Comparison of ENCODE assay signal across 21 cellular contexts in genomic region chr19:45123440-45123850, GRCh38. TPM values are rescaled to one million over a fixed set of nuclear protein-coding genes. Genes with fewer than 3 reads are reported as not detected.
DNase-seq lines count a peak whose midpoint lies in the region; ATAC-seq, FAIRE-seq and TF ChIP-seq lines count a peak whose summit lies in the region.
"Had no signal": no experiment of that assay in that cellular context is flagged by ENCODE, and none has a peak within 500 bp of the region (broad histone marks: within the 10 kb centered on the region; RNA-seq: fewer than 3 reads in every experiment).

No MANE protein-coding gene starts in this region.

- dilution Hi-C loops in keratinocyte (cut with MboI; ENCODE audit: extremely low pct_ligation_motif_present, low sequenced_read_pairs), result no loop called here

- ATAC-seq in GM19328 (IDR thresholded peaks at IDR 0.05; ENCODE audit: unreplicated experiment), result no peak
- ATAC-seq in SK-N-SH treated with all-trans-retinoic acid at 6 μM for 48 hours, result no peak
- no peak for ATAC-seq in GM18505 (IDR thresholded peaks at IDR 0.05; ENCODE audit: unreplicated experiment)
- ATAC-seq: left lobe of liver had no signal

- 0 out of 2 replicates have a peak overlapping the region, but pooled peaks have one; percentile 40 for H3K9ac ChIP-seq in BLaER1
- no peak overlapping the region for H3K9ac ChIP-seq in keratinocyte (ENCODE audit: control insufficient read depth, extremely low read depth, insufficient read depth, low read length)

- H3K4me1 ChIP-seq in BLaER1 (peaks cover 85% of the 10 kb centered on the region), keratinocyte (ENCODE audit: control insufficient read depth, extremely low read depth, insufficient read depth, low read length) (peaks cover 18% of the 10 kb centered on the region)

- peak overlapping the region; percentile 93 for H3K4me2 ChIP-seq in BLaER1
- H3K4me2 ChIP-seq in keratinocyte (ENCODE audit: control insufficient read depth, extremely low read depth, insufficient read depth, low read depth, low read length), result no peak overlapping the region

- H3K79me2 ChIP-seq in keratinocyte (ENCODE audit: control insufficient read depth, insufficient read depth, low read length), result peaks cover 51% of the 10 kb centered on the region

- TF ChIP-seq CTCF in VCaP (conservative IDR thresholded peaks at IDR 0.05), result no peak
- TF ChIP-seq CTCF in keratinocyte (optimal IDR thresholded peaks at IDR 0.05 in 1 of 3, IDR thresholded peaks at IDR 0.05 in 1 of 3, conservative IDR thresholded peaks at IDR 0.05 in 1 of 3; ENCODE audit: extremely low read depth in 1 of 3, insufficient read depth in 2 of 3, low read length in 3 of 3), result no peak

- H3K36me3 ChIP-seq in BLaER1 (peaks cover 27% of the 10 kb centered on the region), keratinocyte (ENCODE audit: control insufficient read depth in 2 of 2, extremely low read depth in 1 of 2, insufficient read depth in 2 of 2, low read length in 2 of 2) (peaks cover 2% of the 10 kb centered on the region in 2 experiments)

- H3K9me1 ChIP-seq in keratinocyte (ENCODE audit: control insufficient read depth, extremely low read depth, insufficient read depth, low read length), result peaks cover 4% of the 10 kb centered on the region

- H3K27me3 ChIP-seq in BLaER1 (no peaks in the 10 kb centered on the region), keratinocyte (ENCODE audit: control insufficient read depth, extremely low read depth, insufficient read depth, low read length) (no peaks in the 10 kb centered on the region)
- H3K27me3 ChIP-seq: sigmoid colon had no signal

- FAIRE-seq in keratinocyte (lab: Jason Lieb, UNC), result peak; percentile 67

- peak; percentile 52 for DNase-seq in HT-29 (ENCODE audit: low spot score)
- no peak for DNase-seq in keratinocyte (ENCODE audit: low read depth, low spot score)
- no peak for DNase-seq in NCI-H526 treated with DMSO at 0.1 percent for 48 hours (lab: John Stamatoyannopoulos, UW)
- DNase-seq: activated CD4-positive, alpha-beta T cell treated with anti-CD3 and anti-CD28 coated beads, Interleukin-2, amount 10 ng/mL, durations not matched to agents 7 days and 5 days; activated naive CD4-positive, alpha-beta T cell treated with anti-CD3 and anti-CD28 coated beads, Interleukin-2, amount 50 U/mL, for 16 hours; H9; hypothalamus; MM.1S; NCI-H2029 treated with DMSO at 0.1 percent for 48 hours; NK-92 treated with Interleukin-12 subunit alpha and Interleukin-12 subunit beta, amount 100 ng/mL, for 24 hours; occipital lobe; Right ventricle myocardium superior; sigmoid colon; T1000 had no signal

- H4K20me1 ChIP-seq in BLaER1, result peaks cover 91% of the 10 kb centered on the region
- peaks cover 21% of the 10 kb centered on the region for H4K20me1 ChIP-seq in keratinocyte (ENCODE audit: control insufficient read depth, extremely low read depth, insufficient read depth, low read length)

- no peak overlapping the region for H2AFZ ChIP-seq in keratinocyte (ENCODE audit: control insufficient read depth, low read length)

- H3K27ac ChIP-seq in BLaER1, result peak overlapping the region; percentile 59
- peak overlapping the region; percentile 68 for H3K27ac ChIP-seq in VCaP
- no peak overlapping the region for H3K27ac ChIP-seq in keratinocyte (ENCODE audit: control insufficient read depth, insufficient read depth, low read length)
- H3K27ac ChIP-seq: sigmoid colon had no signal

- H3K9me3 ChIP-seq in BLaER1 (no peaks in the 10 kb centered on the region), keratinocyte (ENCODE audit: control insufficient read depth, low read depth, low read length) (no peaks in the 10 kb centered on the region)
- H3K9me3 ChIP-seq: sigmoid colon had no signal

- no peak overlapping the region for H3K4me3 ChIP-seq in BLaER1
- H3K4me3 ChIP-seq in keratinocyte (ENCODE audit: control insufficient read depth in 2 of 3, extremely low read depth in 1 of 3, insufficient read depth in 2 of 3, low read depth in 1 of 3, low read length in 3 of 3), result no peak overlapping the region
- H3K4me3 ChIP-seq: sigmoid colon had no signal

- no peak for TF ChIP-seq POLR2A in GM18505 (IDR thresholded peaks at IDR 0.05; ENCODE audit: borderline replicate concordance, extremely low read depth, insufficient read depth, insufficient read length)

TF ChIP-seq in SK-N-SH treated with all-trans-retinoic acid at 6 μM for 48 hours, 23 proteins besides CTCF, POLR2A, EP300 and RAD21 (continues in another document):
- no peak for TF ChIP-seq ZC3H10 (CRISPR knock-in tag; IDR thresholded peaks at IDR 0.05)
- TF ChIP-seq ZFP3 (CRISPR knock-in tag; IDR thresholded peaks at IDR 0.05), result no peak
- TF ChIP-seq ZNF565 (CRISPR knock-in tag; conservative IDR thresholded peaks at IDR 0.05; ENCODE audit: low read depth), result no peak
- TF ChIP-seq ARNTL (CRISPR knock-in tag; IDR thresholded peaks at IDR 0.05; ENCODE audit: borderline replicate concordance, low read depth), result no peak
- no peak for TF ChIP-seq CSRNP3 (CRISPR knock-in tag; IDR thresholded peaks at IDR 0.05)
- TF ChIP-seq TCF4 (CRISPR knock-in tag; IDR thresholded peaks at IDR 0.05; ENCODE audit: borderline replicate concordance), result no peak
- TF ChIP-seq ESRRG (CRISPR knock-in tag; IDR thresholded peaks at IDR 0.05), result no peak
- TF ChIP-seq ZNF8 (CRISPR knock-in tag; IDR thresholded peaks at IDR 0.05), result no peak

RNA-seq across cellular contexts. Expression of gene PPP1R37, which starts 30.5 kb away (rescaled TPM):
- total RNA-seq in HT-29 (2014; rRNA removed; shearing (Covaris generic)), result 108 and 128 TPM in 2 replicates
- polyA plus RNA-seq in keratinocyte, result 8.6 to 15.2 TPM (median 10.2 TPM) in 3 replicates
- polyA plus RNA-seq in keratinocyte (2011; ENCODE audit: low read depth), result 24.7 TPM
- 5.7 and 15.6 TPM in 2 replicates for polyA plus RNA-seq in keratinocyte (2011; cell fraction: cytosol; rRNA removed)
- 13.8 and 16.9 TPM in 2 replicates for polyA plus RNA-seq in keratinocyte (2011; cell fraction: nucleus; rRNA removed)
- polyA plus RNA-seq in keratinocyte (2012; ENCODE audit: low replicate concordance), result 12.6 and 19.5 TPM in 2 replicates
- polyA minus RNA-seq in keratinocyte, result 8.6 to 15.6 TPM (median 11.1 TPM) in 3 replicates
- polyA minus RNA-seq in keratinocyte (2011; cell fraction: cytosol; rRNA and poly(A)+ RNA removed), result 22.6 TPM
- polyA minus RNA-seq in keratinocyte (2011; cell fraction: nucleus; rRNA and poly(A)+ RNA removed), result 8.8 and 8.9 TPM in 2 replicates

RNA-seq across cellular contexts. Expression of gene NKPD1, which starts 37.3 kb away (rescaled TPM):
- 1.4 and 6.7 TPM in 2 replicates for total RNA-seq in HT-29 (2014; rRNA removed; shearing (Covaris generic))
- 0.20 to 1.2 TPM (median 0.37 TPM) in 3 replicates for polyA plus RNA-seq in keratinocyte
- polyA plus RNA-seq in keratinocyte (2011; ENCODE audit: low read depth), result 3.3 TPM
- 0.10 and 0.26 TPM in 2 replicates for polyA plus RNA-seq in keratinocyte (2011; cell fraction: cytosol; rRNA removed)
- polyA plus RNA-seq in keratinocyte (2011; cell fraction: nucleus; rRNA removed), result 0.65 and 0.75 TPM in 2 replicates
- 0.29 and 10.6 TPM in 2 replicates for polyA plus RNA-seq in keratinocyte (2012; ENCODE audit: low replicate concordance)
- polyA minus RNA-seq in keratinocyte, result 0.19 to 0.76 TPM (median 0.52 TPM) in 3 replicates
- 2.1 TPM for polyA minus RNA-seq in keratinocyte (2011; cell fraction: cytosol; rRNA and poly(A)+ RNA removed)
- 1.8 and 2.7 TPM in 2 replicates for polyA minus RNA-seq in keratinocyte (2011; cell fraction: nucleus; rRNA and poly(A)+ RNA removed)
- total RNA-seq: left lobe of liver, Right ventricle myocardium superior had no signal
- polyA plus RNA-seq: fibroblast of lung had no signal

RNA-seq across cellular contexts. Expression of gene GEMIN7, which starts 44.4 kb away (rescaled TPM):
- total RNA-seq in HT-29 (2014; rRNA removed; shearing (Covaris generic)), result 113 and 137 TPM in 2 replicates
- polyA plus RNA-seq in keratinocyte, result 23.1 to 30.1 TPM (median 23.7 TPM) in 3 replicates
- polyA plus RNA-seq in keratinocyte (2011; ENCODE audit: low read depth), result 11.2 TPM
- 23.8 and 38.6 TPM in 2 replicates for polyA plus RNA-seq in keratinocyte (2011; cell fraction: cytosol; rRNA removed)
- 29.1 and 34.3 TPM in 2 replicates for polyA plus RNA-seq in keratinocyte (2011; cell fraction: nucleus; rRNA removed)
- 22.1 and 31.8 TPM in 2 replicates for polyA plus RNA-seq in keratinocyte (2012; ENCODE audit: low replicate concordance)
- polyA minus RNA-seq in keratinocyte, result 8.8 to 9.3 TPM (median 9.3 TPM) in 3 replicates
- polyA minus RNA-seq in keratinocyte (2011; cell fraction: cytosol; rRNA and poly(A)+ RNA removed), result 33.4 TPM
- polyA minus RNA-seq in keratinocyte (2011; cell fraction: nucleus; rRNA and poly(A)+ RNA removed), result 7.9 and 8.5 TPM in 2 replicates

RNA-seq across cellular contexts. Expression of gene ZNF296, which starts 47.2 kb away (rescaled TPM):
- total RNA-seq in HT-29 (2014; rRNA removed; shearing (Covaris generic)), result 1.5 and 1.7 TPM in 2 replicates
- 0.13 to 1.6 TPM (median 0.25 TPM) in 3 replicates for polyA plus RNA-seq in keratinocyte
- 0.92 TPM for polyA plus RNA-seq in keratinocyte (2011; ENCODE audit: low read depth)
- polyA plus RNA-seq in keratinocyte (2011; cell fraction: cytosol; rRNA removed), result 0.33 and 0.70 TPM in 2 replicates
- 0.76 and 1.2 TPM in 2 replicates for polyA plus RNA-seq in keratinocyte (2011; cell fraction: nucleus; rRNA removed)
- polyA plus RNA-seq in keratinocyte (2012; ENCODE audit: low replicate concordance), result 1.5 and 4.8 TPM in 2 replicates
- polyA minus RNA-seq in keratinocyte, result 0.22 to 1.9 TPM (median 0.63 TPM) in 3 replicates
- polyA minus RNA-seq in keratinocyte (2011; cell fraction: cytosol; rRNA and poly(A)+ RNA removed), result 3.5 TPM
- 0.93 and 1.3 TPM in 2 replicates for polyA minus RNA-seq in keratinocyte (2011; cell fraction: nucleus; rRNA and poly(A)+ RNA removed)
- total RNA-seq: fibroblast of lung, occipital lobe had no signal

RNA-seq across cellular contexts. Expression of gene TRAPPC6A, which starts 54.6 kb away (rescaled TPM):
- 34.2 and 51.1 TPM in 2 replicates for total RNA-seq in HT-29 (2014; rRNA removed; shearing (Covaris generic))
- 4.7 to 7.9 TPM (median 7.1 TPM) in 3 replicates for polyA plus RNA-seq in keratinocyte
- 0.36 TPM for polyA plus RNA-seq in keratinocyte (2011; ENCODE audit: low read depth)
- 5.4 and 8.0 TPM in 2 replicates for polyA plus RNA-seq in keratinocyte (2011; cell fraction: cytosol; rRNA removed)
- 3.9 and 5.2 TPM in 2 replicates for polyA plus RNA-seq in keratinocyte (2011; cell fraction: nucleus; rRNA removed)
- polyA plus RNA-seq in keratinocyte (2012; ENCODE audit: low replicate concordance), result 7.8 and 8.3 TPM in 2 replicates
- polyA minus RNA-seq in keratinocyte, result 0.62 to 2.7 TPM (median 0.93 TPM) in 3 replicates
- polyA minus RNA-seq in keratinocyte (2011; cell fraction: cytosol; rRNA and poly(A)+ RNA removed), result 5.8 TPM
- 1.9 TPM in 1 of 2 replicates, not detected in the other for polyA minus RNA-seq in keratinocyte (2011; cell fraction: nucleus; rRNA and poly(A)+ RNA removed)
